ENCODE assay signal across 1 cellular context in genomic region chr15:66951976-66952375, GRCh38.
TF ChIP-seq lines count a peak whose summit lies in the region.

No MANE protein-coding gene starts in this region.

TF ChIP-seq in IMR-90, 13 proteins besides CTCF, POLR2A, EP300 and RAD21 (continued from another document):
- TF ChIP-seq ELK1 (IDR thresholded peaks at IDR 0.05; ENCODE audit: borderline replicate concordance, low read depth, low read length) = no peak
- no peak for TF ChIP-seq SMC3 (IDR thresholded peaks at IDR 0.05; ENCODE audit: low read depth, low read length)
